In genomic region chr7:12518920-12519681, GRCh38 we compare ENCODE assay signal across 8 cellular contexts. TPM values are rescaled to one million over a fixed set of nuclear protein-coding genes. Genes with fewer than 3 reads are reported as not detected.
DNase-seq lines count a peak whose midpoint lies in the region; ATAC-seq and TF ChIP-seq lines count a peak whose summit lies in the region.

No MANE protein-coding gene starts in this region.

- no peaks in the 10 kb centered on the region for H3F3A ChIP-seq in PC-9 (ENCODE audit: insufficient read depth, low read depth)

- H4K20me1 ChIP-seq in PC-9 (ENCODE audit: insufficient read depth) (no peaks in the 10 kb centered on the region), hepatocyte (ENCODE audit: insufficient read depth, poor library complexity, severe bottlenecking) (no peaks in the 10 kb centered on the region)

- intact Hi-C loops in PC-9 (cut with micrococcal nuclease; ENCODE audit: unreplicated experiment) = no loop called here

- H3K27ac ChIP-seq in PC-9 (no peak overlapping the region), hepatocyte (no peak overlapping the region)

- H3K36me3 ChIP-seq in PC-9 (ENCODE audit: low read depth) = no peaks in the 10 kb centered on the region
- no peaks in the 10 kb centered on the region for H3K36me3 ChIP-seq in hepatocyte (replicated peaks; ENCODE audit: insufficient read depth, low read depth)

- WGBS in hepatocyte (ENCODE audit: low lambda C conversion rate, missing lambda C conversion rate) = 69% methylated on average over 2 of the region's 2 CpGs

- H3K79me2 ChIP-seq in PC-9 (ENCODE audit: low read depth) = no peaks in the 10 kb centered on the region
- H3K79me2 ChIP-seq in hepatocyte = no peaks in the 10 kb centered on the region

- no peak for DNase-seq in AG09319 (ENCODE audit: extremely low read depth, low read depth)
- peak in 1 of 2 experiments; percentile 7 for DNase-seq in PC-9
- peak; percentile 26 for DNase-seq in hepatocyte (ENCODE audit: low spot score)
- DNase-seq in medulla oblongata (ENCODE audit: extremely low spot score) = no peak
- DNase-seq in GOT3 (lab: John Stamatoyannopoulos, UW) = no peak
- no peak for DNase-seq in NOMO-1 (lab: John Stamatoyannopoulos, UW; ENCODE audit: unreplicated experiment in 2 of 2)

- H3K4me2 ChIP-seq in PC-9 = no peak overlapping the region
- no peak overlapping the region for H3K4me2 ChIP-seq in hepatocyte

- H3K4me1 ChIP-seq in PC-9 (replicated peaks; ENCODE audit: insufficient read depth) (no peaks in the 10 kb centered on the region), hepatocyte (ENCODE audit: insufficient read depth) (no peaks in the 10 kb centered on the region)

- H3K4me3 ChIP-seq in PC-9 = no peak overlapping the region
- no peak overlapping the region for H3K4me3 ChIP-seq in hepatocyte

- peak; percentile 67 for ATAC-seq in GM18873 (IDR thresholded peaks at IDR 0.05; ENCODE audit: low FRiP score, unreplicated experiment)
- ATAC-seq in HG02981 (IDR thresholded peaks at IDR 0.05; ENCODE audit: unreplicated experiment) = peak; percentile 95

- no TSS peak for BruUV-seq in PC-9 (replicated peaks; lab: Mats Ljungman, UMichigan)

- CTCF ChIA-PET in PC-9 (lab: Charles Lee) = interaction anchor here (1.4 kb wide), 1 partner anchor 117 kb away, joined by 3 read pairs; no protein-coding TSS in a partner anchor

- H3K27me3 ChIP-seq in PC-9 (ENCODE audit: insufficient read depth, low read depth) = no peaks in the 10 kb centered on the region
- H3K27me3 ChIP-seq in hepatocyte = no peaks in the 10 kb centered on the region

- TF ChIP-seq CTCF in AG09319 (IDR thresholded peaks at IDR 0.05; ENCODE audit: low read depth, low read length) = peak; percentile 33
- peak; percentile 66 for TF ChIP-seq CTCF in PC-9 (conservative IDR thresholded peaks at IDR 0.05)
- TF ChIP-seq CTCF in hepatocyte (IDR thresholded peaks at IDR 0.05; ENCODE audit: poor library complexity) = peak; percentile 23

- H3K9me3 ChIP-seq in PC-9 (ENCODE audit: insufficient read depth, low read depth) (no peaks in the 10 kb centered on the region), hepatocyte (ENCODE audit: low read depth) (no peaks in the 10 kb centered on the region)

- no peaks in the 10 kb centered on the region for H3K9me2 ChIP-seq in PC-9 (ENCODE audit: insufficient read depth)
- H3K9me2 ChIP-seq in hepatocyte (replicated peaks; ENCODE audit: insufficient read depth) = no peaks in the 10 kb centered on the region

- H2AFZ ChIP-seq in PC-9 (no peak overlapping the region), hepatocyte (no peak overlapping the region)

- POLR2A ChIA-PET in PC-9 (lab: Charles Lee; ENCODE audit: unreplicated experiment) = no interaction called here

RNA-seq across cellular contexts. Expression of gene SCIN, which starts 51.4 kb away (rescaled TPM):
- total RNA-seq in PC-9 (2021) = 0.33 and 0.92 TPM in 2 replicates
- total RNA-seq in hepatocyte = 3.7 and 6.7 TPM in 2 replicates
- polyA plus RNA-seq in hepatocyte = 4.4 and 6.3 TPM in 2 replicates
